In the genomic region with DNA sequence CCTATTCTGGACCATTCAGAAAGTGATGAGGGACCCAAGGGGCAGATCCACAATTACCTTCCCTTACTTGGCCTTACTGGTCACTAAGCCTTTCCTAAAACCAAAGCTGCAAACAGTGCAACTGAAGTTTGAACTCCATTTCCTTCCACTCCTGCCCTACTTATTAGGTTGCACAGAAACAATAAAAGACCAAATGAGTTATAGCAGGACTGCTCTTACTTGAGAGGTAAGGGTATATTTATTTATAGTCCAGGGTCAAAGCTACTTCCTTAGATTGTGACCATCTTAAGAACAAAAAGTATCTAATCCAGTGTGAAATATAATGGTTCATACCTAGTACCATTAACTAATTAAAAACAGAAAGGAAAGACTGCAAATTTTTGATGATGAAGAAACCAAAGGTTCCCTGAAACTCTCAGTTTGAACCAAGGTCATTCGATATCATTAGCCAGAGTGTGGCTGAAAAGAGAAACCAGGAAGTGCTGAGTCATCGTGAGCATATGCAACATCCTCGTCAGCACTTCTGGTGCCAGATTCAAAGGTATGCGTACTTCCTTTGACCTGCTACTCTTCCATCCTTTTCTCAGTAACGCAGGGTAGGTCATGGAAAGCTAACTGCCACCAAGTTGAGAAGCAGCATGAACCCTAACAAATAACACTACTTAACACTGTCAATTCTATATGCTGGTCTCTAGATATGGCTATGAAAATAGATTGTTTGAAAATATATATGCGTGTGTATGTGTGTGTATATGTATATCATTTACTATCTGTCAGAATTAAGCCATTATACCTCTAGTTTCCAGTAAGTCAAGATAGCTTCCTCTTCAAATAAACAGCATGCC, we compare ENCODE assay signal across 8 cellular contexts. TPM values are rescaled to one million over a fixed set of nuclear protein-coding genes. Genes with fewer than 3 reads are reported as not detected.
DNase-seq lines count a peak whose midpoint lies in the region; ATAC-seq and TF ChIP-seq lines count a peak whose summit lies in the region.

No MANE protein-coding gene starts in this region.

- H3K4me2 ChIP-seq in DND-41 (ENCODE audit: insufficient read depth, low read length) (peak overlapping the region; percentile 28; the same call in 1 of the 2 replicates), skeletal muscle satellite cell (ENCODE audit: low read length) (peak overlapping the region; percentile 64)

- H2AFZ ChIP-seq in DND-41 (ENCODE audit: low read depth, low read length) = no peak overlapping the region

- TF ChIP-seq CTCF in DND-41 (IDR thresholded peaks at IDR 0.05; ENCODE audit: borderline replicate concordance, extremely low read depth, low read length, poor library complexity, severe bottlenecking) (no peak), GM20000 (IDR thresholded peaks at IDR 0.05; ENCODE audit: extremely low read depth, missing control alignments) (no peak), right atrium auricular region (IDR thresholded peaks at IDR 0.05) (no peak)

- peaks cover 50% of the 10 kb centered on the region for H4K20me1 ChIP-seq in DND-41 (ENCODE audit: insufficient read depth, low read length)

- peak overlapping the region; percentile 12; the same call in 1 of the 2 replicates for H3K9ac ChIP-seq in DND-41 (ENCODE audit: low read depth, low read length)
- H3K9ac ChIP-seq in adipocyte (ENCODE audit: low read length) = peak overlapping the region; percentile 13
- peak overlapping the region; percentile 53 for H3K9ac ChIP-seq in skeletal muscle satellite cell (ENCODE audit: low read depth, low read length)

- peaks cover 100% of the 10 kb centered on the region for H3K79me2 ChIP-seq in DND-41 (ENCODE audit: insufficient read depth, low read length)

- H3K27me3 ChIP-seq in DND-41 (ENCODE audit: insufficient read depth, low read length, poor library complexity) = no peaks in the 10 kb centered on the region
- no peaks in the 10 kb centered on the region for H3K27me3 ChIP-seq in adipocyte (replicated peaks; ENCODE audit: control insufficient read depth, insufficient read depth, low read length)
- no peaks in the 10 kb centered on the region for H3K27me3 ChIP-seq in right atrium auricular region
- H3K27me3 ChIP-seq in skeletal muscle satellite cell (ENCODE audit: control insufficient read depth, insufficient read depth, low read length) = no peaks in the 10 kb centered on the region

- peak; percentile 77 for DNase-seq in DND-41
- peak; percentile 58 for DNase-seq in GM20000 (ENCODE audit: low spot score)
- DNase-seq in RPMI8226 = peak; percentile 98
- peak; percentile 92 for DNase-seq in adipocyte (ENCODE audit: low read depth)
- no peak for DNase-seq in right atrium auricular region (ENCODE audit: low spot score)
- DNase-seq in NCI-H1694 treated with DMSO at 0.1 percent for 48 hours (lab: John Stamatoyannopoulos, UW) = no peak

- ATAC-seq in DND-41 (ENCODE audit: insufficient read depth, low read depth) (peak; percentile 62), HG03558 (IDR thresholded peaks at IDR 0.05; ENCODE audit: extremely low read depth, unreplicated experiment) (peak; percentile 58)

- H3K4me1 ChIP-seq in DND-41 (ENCODE audit: insufficient read depth, low read length) = peaks cover 78% of the 10 kb centered on the region
- peaks cover 36% of the 10 kb centered on the region for H3K4me1 ChIP-seq in adipocyte (ENCODE audit: control insufficient read depth, insufficient read depth, low read length)
- H3K4me1 ChIP-seq in right atrium auricular region = peaks cover 0 to 32% of the 10 kb centered on the region in 2 donors
- H3K4me1 ChIP-seq in skeletal muscle satellite cell (ENCODE audit: control insufficient read depth, insufficient read depth, low read length) = peaks cover 45% of the 10 kb centered on the region

- H3K9me3 ChIP-seq in DND-41 (ENCODE audit: insufficient read depth, low read length, severe bottlenecking) = no peaks in the 10 kb centered on the region
- no peaks in the 10 kb centered on the region for H3K9me3 ChIP-seq in adipocyte (ENCODE audit: control insufficient read depth, low read length)
- no peaks in the 10 kb centered on the region for H3K9me3 ChIP-seq in right atrium auricular region
- H3K9me3 ChIP-seq in skeletal muscle satellite cell (replicated peaks; ENCODE audit: low read length) = no peaks in the 10 kb centered on the region

- H3K4me3 ChIP-seq in DND-41 (ENCODE audit: low read depth in 1 of 2, low read length in 2 of 2) (no peak overlapping the region), adipocyte (ENCODE audit: low read length) (peak overlapping the region; percentile 20), right atrium auricular region (no peak overlapping the region), skeletal muscle satellite cell (ENCODE audit: low read length) (peak overlapping the region; percentile 23)

- peaks cover 76% of the 10 kb centered on the region for H3K36me3 ChIP-seq in DND-41 (ENCODE audit: insufficient read depth, low read length)
- H3K36me3 ChIP-seq in adipocyte (ENCODE audit: control insufficient read depth, insufficient read depth, low read length, severe bottlenecking) = no peaks in the 10 kb centered on the region
- H3K36me3 ChIP-seq in right atrium auricular region = no peaks in the 10 kb centered on the region
- H3K36me3 ChIP-seq in skeletal muscle satellite cell (ENCODE audit: insufficient read depth, low read length) = peaks cover 4% of the 10 kb centered on the region

- H3K27ac ChIP-seq in DND-41 (ENCODE audit: low read length) (peak overlapping the region; percentile 72), right atrium auricular region (peak overlapping the region; percentile 52 to 60)

RNA-seq across cellular contexts. Expression of gene CDK6, which starts 26.8 kb away (rescaled TPM):
- total RNA-seq in right atrium auricular region = 10 to 100 TPM; 10.6 to 12.4 TPM
- total RNA-seq in skeletal muscle satellite cell (2012; rRNA removed) = 47.4 and 67.2 TPM in 2 replicates

Comparison
In these comparisons a context has a peak if more than half of its experiments do, and no peak if none do; other contexts are left out.
1. DNase-seq: peak in DND-41 (single experiment), GM20000 (single experiment), RPMI8226 (single experiment) and adipocyte (single experiment); none in right atrium auricular region (single experiment) and NCI-H1694 treated with DMSO at 0.1 percent for 48 hours (single experiment).
2. H3K4me3 ChIP-seq: peak in adipocyte (single experiment) and skeletal muscle satellite cell (single experiment); none in DND-41 (0 of 2) and right atrium auricular region (0 of 2).
3. Peak in every context shown above with its lines, with median percentiles within 50 percentile points of each other: H3K9ac ChIP-seq.